In the genomic region with DNA sequence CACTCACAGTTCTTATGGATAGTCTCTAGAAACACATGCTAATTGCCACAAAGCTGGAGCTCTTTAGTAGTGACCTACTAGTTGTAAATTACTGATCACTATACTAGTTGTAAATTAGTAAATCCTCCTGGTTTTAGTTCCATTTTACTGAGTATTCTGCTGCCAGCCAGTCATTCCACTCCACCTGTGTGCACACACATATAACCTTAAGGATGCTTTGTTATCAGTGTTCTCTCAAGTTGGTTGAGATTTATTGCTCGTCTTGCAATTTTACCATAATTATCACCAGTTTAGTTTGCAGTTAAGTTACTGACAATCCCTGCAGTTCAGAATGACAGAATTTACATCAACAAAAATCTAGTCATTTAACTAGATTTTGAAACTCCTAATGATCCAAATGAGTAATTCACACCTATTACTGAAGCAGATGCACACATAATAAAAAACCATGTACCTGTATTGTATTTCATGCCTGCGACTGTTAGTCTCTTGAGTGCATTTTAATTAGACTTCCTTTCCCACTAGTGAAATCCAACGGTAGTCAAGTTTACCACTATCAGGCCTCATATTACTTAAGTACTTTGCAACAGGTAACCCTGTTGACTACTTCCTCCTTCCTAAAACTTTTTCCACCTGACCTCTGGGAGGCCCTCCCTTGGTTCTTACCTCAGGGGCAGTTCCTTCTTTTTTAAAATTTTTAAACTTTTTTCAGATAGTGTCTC, we compare ENCODE assay signal across 10 cellular contexts. TPM values are rescaled to one million over a fixed set of nuclear protein-coding genes. Genes with fewer than 3 reads are reported as not detected.
DNase-seq lines count a peak whose midpoint lies in the region; ATAC-seq and TF ChIP-seq lines count a peak whose summit lies in the region.
"Had no signal": no experiment of that assay in that cellular context is flagged by ENCODE, and none has a peak within 500 bp of the region (broad histone marks: within the 10 kb centered on the region; RNA-seq: fewer than 3 reads in every experiment).

No MANE protein-coding gene starts in this region.

- no peaks in the 10 kb centered on the region for H3K9me3 Mint-ChIP-seq in activated naive CD4-positive, alpha-beta T cell treated with anti-CD3 and anti-CD28 coated beads for 36 hours
- no peaks in the 10 kb centered on the region for H3K9me3 Mint-ChIP-seq in stimulated activated memory B cell treated with anti-CD40 and anti-IgM and Interleukin-4, amounts not matched to agents 10 μg/mL and 1 μg/mL and 100 μg/mL, for 72 hours

- no peaks in the 10 kb centered on the region for H3K27me3 Mint-ChIP-seq in activated naive CD4-positive, alpha-beta T cell treated with anti-CD3 and anti-CD28 coated beads for 36 hours (ENCODE audit: low read depth)
- no peaks in the 10 kb centered on the region for H3K27me3 Mint-ChIP-seq in stimulated activated memory B cell treated with anti-CD40 and anti-IgM and Interleukin-4, amounts not matched to agents 10 μg/mL and 1 μg/mL and 100 μg/mL, for 72 hours

- H3K27ac ChIP-seq in mammary epithelial cell (ENCODE audit: insufficient read depth, low read depth, low read length), result peak overlapping the region; percentile 69
- no peak overlapping the region for H3K27ac ChIP-seq in upper lobe of right lung

- in situ Hi-C loops in mammary epithelial cell (cut with MboI; ENCODE audit: low sequenced_read_pairs in 2 of 2), result no loop called here

- peaks cover 42% of the 10 kb centered on the region for H3K79me2 ChIP-seq in mammary epithelial cell (ENCODE audit: insufficient read depth, low read length)

- H3K4me1 Mint-ChIP-seq in activated naive CD4-positive, alpha-beta T cell treated with anti-CD3 and anti-CD28 coated beads for 36 hours (ENCODE audit: low read depth), result peaks cover 93% of the 10 kb centered on the region
- peaks cover 84% of the 10 kb centered on the region for H3K4me1 Mint-ChIP-seq in stimulated activated memory B cell treated with anti-CD40 and anti-IgM and Interleukin-4, amounts not matched to agents 10 μg/mL and 1 μg/mL and 100 μg/mL, for 72 hours

- peak overlapping the region; percentile 79 for H3K27ac Mint-ChIP-seq in activated naive CD4-positive, alpha-beta T cell treated with anti-CD3 and anti-CD28 coated beads for 36 hours
- peak overlapping the region; percentile 52 for H3K27ac Mint-ChIP-seq in stimulated activated memory B cell treated with anti-CD40 and anti-IgM and Interleukin-4, amounts not matched to agents 10 μg/mL and 1 μg/mL and 100 μg/mL, for 72 hours

- no TSS peak for BruUV-seq in mammary epithelial cell (replicated peaks; lab: Mats Ljungman, UMichigan)

- H2AFZ ChIP-seq in mammary epithelial cell (ENCODE audit: low read depth, low read length), result no peak overlapping the region

- H4K20me1 ChIP-seq in mammary epithelial cell (ENCODE audit: insufficient read depth, low read length), result peaks cover 33% of the 10 kb centered on the region

- peak overlapping the region; percentile 22 for H3K4me2 ChIP-seq in mammary epithelial cell (ENCODE audit: insufficient read depth, low read depth, low read length)

- dilution Hi-C loops in mammary epithelial cell (cut with HindIII; ENCODE audit: low sequenced_read_pairs), result loop anchor here (10.0 kb wide), 1 partner anchor 61 kb away; no protein-coding TSS in a partner anchor

- H3K36me3 Mint-ChIP-seq in activated naive CD4-positive, alpha-beta T cell treated with anti-CD3 and anti-CD28 coated beads for 36 hours (ENCODE audit: low read depth), result peaks cover 30% of the 10 kb centered on the region
- H3K36me3 Mint-ChIP-seq in stimulated activated memory B cell treated with anti-CD40 and anti-IgM and Interleukin-4, amounts not matched to agents 10 μg/mL and 1 μg/mL and 100 μg/mL, for 72 hours, result peaks cover 45% of the 10 kb centered on the region

- TF ChIP-seq CTCF in mammary epithelial cell (conservative IDR thresholded peaks at IDR 0.05 in 1 of 2, IDR thresholded peaks at IDR 0.05 in 1 of 2; ENCODE audit: extremely low read depth in 1 of 2, insufficient read depth in 1 of 2, low read depth in 1 of 2, low read length in 2 of 2) (no peak), upper lobe of right lung (IDR thresholded peaks at IDR 0.05) (no peak)

- DNase-seq in activated naive CD4-positive, alpha-beta T cell treated with anti-CD3 and anti-CD28 coated beads for 36 hours, result no peak
- DNase-seq in activated naive CD4-positive, alpha-beta T cell treated with anti-CD3 and anti-CD28 coated beads, Interleukin-2, amount 50 U/mL, for 16 hours, result no peak
- DNase-seq in LHCN-M2 (ENCODE audit: low read depth) (peak; percentile 13), mammary epithelial cell (no peak), NCI-H2081 treated with DMSO at 0.1 percent for 48 hours (lab: John Stamatoyannopoulos, UW) (no peak), upper lobe of right lung (no peak)
- DNase-seq: activated CD4-positive, alpha-beta T cell treated with anti-CD3 and anti-CD28 coated beads, Interleukin-2, amount 50 U/mL, for 4 hours; NCI-H1092 had no signal

- ATAC-seq in stimulated activated memory B cell treated with anti-CD40 and anti-IgM and Interleukin-4, amounts not matched to agents 10 μg/mL and 1 μg/mL and 100 μg/mL, for 72 hours, result no peak
- ATAC-seq in upper lobe of right lung (no peak), HG03196 (IDR thresholded peaks at IDR 0.05; ENCODE audit: unreplicated experiment) (no peak)

- H3K36me3 ChIP-seq in mammary epithelial cell (ENCODE audit: insufficient read depth, low read length) (peaks cover 36% of the 10 kb centered on the region), upper lobe of right lung (peaks cover 37% of the 10 kb centered on the region)

- H3K4me1 ChIP-seq in mammary epithelial cell (ENCODE audit: insufficient read depth, low read length) (peaks cover 92% of the 10 kb centered on the region), upper lobe of right lung (peaks cover 88% of the 10 kb centered on the region)

- H3K4me3 Mint-ChIP-seq in activated naive CD4-positive, alpha-beta T cell treated with anti-CD3 and anti-CD28 coated beads for 36 hours, result no peak overlapping the region
- H3K4me3 Mint-ChIP-seq in stimulated activated memory B cell treated with anti-CD40 and anti-IgM and Interleukin-4, amounts not matched to agents 10 μg/mL and 1 μg/mL and 100 μg/mL, for 72 hours, result no peak overlapping the region

- H3K4me3 ChIP-seq in mammary epithelial cell (replicated peaks in 1 of 3; ENCODE audit: insufficient read depth in 1 of 3, low read depth in 2 of 3, low read length in 3 of 3) (no peak overlapping the region), upper lobe of right lung (no peak overlapping the region)

- CTCF ChIA-PET in activated naive CD4-positive, alpha-beta T cell treated with anti-CD3 and anti-CD28 coated beads for 36 hours (lab: Charles Lee), result interaction anchor here (0.9 kb wide), 1 partner anchor 27 kb away, joined by 3 read pairs; no protein-coding TSS in a partner anchor
- CTCF ChIA-PET in mammary epithelial cell (lab: Charles Lee; ENCODE audit: low non-redundant PET), result no interaction called here

- H3K9me3 ChIP-seq in mammary epithelial cell (replicated peaks; ENCODE audit: insufficient read depth, low read length) (no peaks in the 10 kb centered on the region), upper lobe of right lung (no peaks in the 10 kb centered on the region)

- WGBS in mammary epithelial cell (ENCODE audit: low coverage, missing lambda C conversion rate), result 82% methylated on average over 3 of the region's 3 CpGs

- H3K9ac ChIP-seq in mammary epithelial cell (ENCODE audit: insufficient read depth, low read length), result no peak overlapping the region

- intact Hi-C loops in activated naive CD4-positive, alpha-beta T cell treated with anti-CD3 and anti-CD28 coated beads for 36 hours (cut with micrococcal nuclease), result loop anchor here (1.0 to 10.0 kb wide), 3 partner anchors 8 to 831 kb away; a partner anchor contains a TSS
- intact Hi-C loops in mammary epithelial cell (cut with micrococcal nuclease), result loop anchor here (2.0 kb wide), 1 partner anchor 61 kb away; no protein-coding TSS in a partner anchor
- intact Hi-C loops in upper lobe of right lung (cut with DNase I), result no loop called here

- H3K27me3 ChIP-seq in mammary epithelial cell (ENCODE audit: insufficient read depth, low read length) (no peaks in the 10 kb centered on the region), upper lobe of right lung (no peaks in the 10 kb centered on the region)

RNA-seq across cellular contexts. Expression of a gene that starts 7.6 kb away (rescaled TPM):
- total RNA-seq in activated naive CD4-positive, alpha-beta T cell treated with anti-CD3 and anti-CD28 coated beads for 36 hours, result 1,000 to 10,000 TPM; 3,331 to 3,631 TPM
- total RNA-seq in LHCN-M2 (2014; rRNA removed) (1,773 and 1,961 TPM in 2 replicates), mammary epithelial cell (1,000 to 10,000 TPM; 1,890 to 3,324 TPM), upper lobe of right lung (4,924 TPM)
- 3,733 TPM for polyA plus RNA-seq in LHCN-M2 (2012)
- polyA plus RNA-seq in mammary epithelial cell, result 4,455 TPM
- polyA minus RNA-seq in mammary epithelial cell, result 1,866 TPM
